12 cellular contexts compared by ENCODE assay signal in genomic region chrX:7261672-7262332, GRCh38.
DNase-seq lines count a peak whose midpoint lies in the region; ATAC-seq and TF ChIP-seq lines count a peak whose summit lies in the region.
"Had no signal": no experiment of that assay in that cellular context is flagged by ENCODE, and none has a peak within 500 bp of the region (broad histone marks: within the 10 kb centered on the region; RNA-seq: fewer than 3 reads in every experiment).

No MANE protein-coding gene starts in this region.

- H2AK5ac ChIP-seq in neuronal stem cell (ENCODE audit: low read depth, low read length), result no peak overlapping the region

- H3K9me3 ChIP-seq in SU-DHL-6 (ENCODE audit: insufficient read depth, low read length) (no peaks in the 10 kb centered on the region), ascending aorta (no peaks in the 10 kb centered on the region), neuronal stem cell (replicated peaks in 1 of 2; ENCODE audit: control insufficient read depth in 2 of 2, insufficient read depth in 1 of 2, low read depth in 1 of 2, low read length in 2 of 2) (no peaks in the 10 kb centered on the region)

- no peaks in the 10 kb centered on the region for H3K27me3 ChIP-seq in SU-DHL-6 (ENCODE audit: low read length)
- no peaks in the 10 kb centered on the region for H3K27me3 ChIP-seq in ascending aorta
- no peaks in the 10 kb centered on the region for H3K27me3 ChIP-seq in neuronal stem cell (ENCODE audit: control insufficient read depth in 3 of 3, insufficient read depth in 3 of 3, low read depth in 1 of 3, low read length in 3 of 3)
- H3K27me3 ChIP-seq: tibial artery had no signal

- ATAC-seq in GM18511 (IDR thresholded peaks at IDR 0.05; ENCODE audit: unreplicated experiment), result peak; percentile 96
- ATAC-seq in GM21528 (IDR thresholded peaks at IDR 0.05; ENCODE audit: low FRiP score, unreplicated experiment), result peak; percentile 94
- ATAC-seq in HG03159 (IDR thresholded peaks at IDR 0.05; ENCODE audit: unreplicated experiment), result peak; percentile 93
- ATAC-seq: naive thymus-derived CD8-positive, alpha-beta T cell had no signal

- H3K36me3 Mint-ChIP-seq in activated CD4-positive, alpha-beta T cell treated with anti-CD3 and anti-CD28 coated beads, Interleukin-2, amount 10 ng/mL, durations not matched to agents 7 days and 5 days (ENCODE audit: low read depth), result peaks cover 2% of the 10 kb centered on the region
- H3K36me3 Mint-ChIP-seq in activated CD4-positive, alpha-beta memory T cell treated with anti-CD3 and anti-CD28 coated beads for 36 hours, result peaks cover 22% of the 10 kb centered on the region

- H3K27ac ChIP-seq in SU-DHL-6 (ENCODE audit: low read depth, low read length), result peak overlapping the region; percentile 64
- H3K27ac ChIP-seq in ascending aorta, result no peak overlapping the region
- no peak overlapping the region for H3K27ac ChIP-seq in neuronal stem cell (replicated peaks; ENCODE audit: low read length)
- H3K27ac ChIP-seq: tibial artery had no signal

- H3K4me1 ChIP-seq in ascending aorta (no peaks in the 10 kb centered on the region), neuronal stem cell (ENCODE audit: control insufficient read depth in 2 of 2, insufficient read depth in 1 of 2, low read depth in 1 of 2, low read length in 2 of 2) (no peaks in the 10 kb centered on the region)
- H3K4me1 ChIP-seq: tibial artery had no signal

- H3K14ac ChIP-seq in neuronal stem cell (ENCODE audit: low read length), result no peak overlapping the region

- H3K9me3 Mint-ChIP-seq in activated CD4-positive, alpha-beta T cell treated with anti-CD3 and anti-CD28 coated beads, Interleukin-2, amount 10 ng/mL, durations not matched to agents 7 days and 5 days, result no peaks in the 10 kb centered on the region
- no peaks in the 10 kb centered on the region for H3K9me3 Mint-ChIP-seq in activated CD4-positive, alpha-beta memory T cell treated with anti-CD3 and anti-CD28 coated beads for 36 hours

- WGBS in neuronal stem cell (ENCODE audit: extremely low coverage in 2 of 2, insufficient read length in 2 of 2, insufficient replicate concordance in 1 of 2), 2 donors, result no CpG with 5 or more reads among the region's 5 CpGs

- H3K4me3 Mint-ChIP-seq in activated CD4-positive, alpha-beta T cell treated with anti-CD3 and anti-CD28 coated beads, Interleukin-2, amount 10 ng/mL, durations not matched to agents 7 days and 5 days, result no peak overlapping the region
- H3K4me3 Mint-ChIP-seq in activated CD4-positive, alpha-beta memory T cell treated with anti-CD3 and anti-CD28 coated beads for 36 hours, result no peak overlapping the region

- no peak for DNase-seq in activated CD4-positive, alpha-beta T cell treated with anti-CD3 and anti-CD28 coated beads, Interleukin-2, amount 10 ng/mL, durations not matched to agents 7 days and 5 days
- no peak for DNase-seq in activated CD4-positive, alpha-beta memory T cell treated with anti-CD3 and anti-CD28 coated beads for 36 hours
- DNase-seq in ascending aorta (ENCODE audit: low spot score in 2 of 2), result no peak
- DNase-seq in neuronal stem cell (ENCODE audit: low spot score), result no peak
- DNase-seq: activated gamma-delta T cell; hypothalamus; naive thymus-derived CD8-positive, alpha-beta T cell; tibial artery had no signal

- no peak overlapping the region for H4K91ac ChIP-seq in neuronal stem cell (ENCODE audit: low read depth, low read length, poor library complexity)

- H2AFZ ChIP-seq in SU-DHL-6 (ENCODE audit: low read depth, low read length, severe bottlenecking), result no peak overlapping the region
- no peak overlapping the region for H2AFZ ChIP-seq in neuronal stem cell (ENCODE audit: low read length)

- H3K4me1 Mint-ChIP-seq in activated CD4-positive, alpha-beta T cell treated with anti-CD3 and anti-CD28 coated beads, Interleukin-2, amount 10 ng/mL, durations not matched to agents 7 days and 5 days, result no peaks in the 10 kb centered on the region
- no peaks in the 10 kb centered on the region for H3K4me1 Mint-ChIP-seq in activated CD4-positive, alpha-beta memory T cell treated with anti-CD3 and anti-CD28 coated beads for 36 hours (ENCODE audit: low read depth)

- H2BK15ac ChIP-seq in neuronal stem cell (ENCODE audit: low read length), result no peak overlapping the region

- intact Hi-C loops in activated CD4-positive, alpha-beta memory T cell treated with anti-CD3 and anti-CD28 coated beads for 36 hours (cut with micrococcal nuclease), result no loop called here
- intact Hi-C loops in ascending aorta (cut with DNase I), result no loop called here

- CTCF ChIA-PET in activated CD4-positive, alpha-beta T cell treated with anti-CD3 and anti-CD28 coated beads, Interleukin-2, amount 10 ng/mL, durations not matched to agents 7 days and 5 days (lab: Charles Lee), result no interaction called here
- CTCF ChIA-PET in activated CD4-positive, alpha-beta memory T cell treated with anti-CD3 and anti-CD28 coated beads for 36 hours (lab: Charles Lee), result no interaction called here

- H2BK5ac ChIP-seq in neuronal stem cell (ENCODE audit: low read length), result no peak overlapping the region

- H3K27me3 Mint-ChIP-seq in activated CD4-positive, alpha-beta T cell treated with anti-CD3 and anti-CD28 coated beads, Interleukin-2, amount 10 ng/mL, durations not matched to agents 7 days and 5 days, result no peaks in the 10 kb centered on the region
- no peaks in the 10 kb centered on the region for H3K27me3 Mint-ChIP-seq in activated CD4-positive, alpha-beta memory T cell treated with anti-CD3 and anti-CD28 coated beads for 36 hours
- H3K27me3 Mint-ChIP-seq: naive thymus-derived CD8-positive, alpha-beta T cell had no signal

- H2BK12ac ChIP-seq in neuronal stem cell (ENCODE audit: low read length), result no peak overlapping the region

- no peak overlapping the region for H4K8ac ChIP-seq in neuronal stem cell (ENCODE audit: low read depth, low read length)

- no peak overlapping the region for H3K9ac ChIP-seq in SU-DHL-6 (ENCODE audit: low read length)
- H3K9ac ChIP-seq in neuronal stem cell (ENCODE audit: low read depth, low read length, poor library complexity), result no peak overlapping the region

- H3K18ac ChIP-seq in neuronal stem cell (ENCODE audit: low read length), result no peak overlapping the region

- no peaks in the 10 kb centered on the region for H3K9me2 ChIP-seq in SU-DHL-6 (replicated peaks; ENCODE audit: insufficient read depth, low read length)

- TF ChIP-seq CTCF in SU-DHL-6 (IDR thresholded peaks at IDR 0.05; ENCODE audit: insufficient read depth, low read length, poor library complexity, severe bottlenecking) (no peak), ascending aorta (IDR thresholded peaks at IDR 0.05) (no peak)

- no peaks in the 10 kb centered on the region for H3K79me2 ChIP-seq in SU-DHL-6 (ENCODE audit: insufficient read depth, low read length)

- POLR2A ChIA-PET in activated CD4-positive, alpha-beta T cell treated with anti-CD3 and anti-CD28 coated beads, Interleukin-2, amount 10 ng/mL, durations not matched to agents 7 days and 5 days (lab: Charles Lee), result no interaction called here
- POLR2A ChIA-PET in activated CD4-positive, alpha-beta memory T cell treated with anti-CD3 and anti-CD28 coated beads for 36 hours (lab: Charles Lee), result no interaction called here

- no peak overlapping the region for H2BK120ac ChIP-seq in neuronal stem cell (ENCODE audit: low read depth, low read length)

- H3K36me3 ChIP-seq in SU-DHL-6 (ENCODE audit: low read length) (peaks cover 6% of the 10 kb centered on the region; the same call in 1 of the 2 replicates), ascending aorta (no peaks in the 10 kb centered on the region), neuronal stem cell (replicated peaks in 1 of 2; ENCODE audit: control insufficient read depth in 2 of 2, insufficient read depth in 2 of 2, low read length in 2 of 2) (no peaks in the 10 kb centered on the region)

- H3K79me1 ChIP-seq in neuronal stem cell (ENCODE audit: low read depth, low read length), result no peaks in the 10 kb centered on the region

- no peak overlapping the region for H3K23ac ChIP-seq in neuronal stem cell (ENCODE audit: low read depth, low read length, poor library complexity)

- H3K4ac ChIP-seq in neuronal stem cell (ENCODE audit: low read length), result no peak overlapping the region

- H4K20me1 ChIP-seq in SU-DHL-6 (ENCODE audit: low read depth, low read length), result no peaks in the 10 kb centered on the region

- H3K27ac Mint-ChIP-seq in activated CD4-positive, alpha-beta T cell treated with anti-CD3 and anti-CD28 coated beads, Interleukin-2, amount 10 ng/mL, durations not matched to agents 7 days and 5 days, result no peak overlapping the region
- H3K27ac Mint-ChIP-seq in activated CD4-positive, alpha-beta memory T cell treated with anti-CD3 and anti-CD28 coated beads for 36 hours, result no peak overlapping the region
- H3K27ac Mint-ChIP-seq: naive thymus-derived CD8-positive, alpha-beta T cell had no signal

- H3K4me2 ChIP-seq in SU-DHL-6 (ENCODE audit: low read depth, low read length, poor library complexity, severe bottlenecking) (peak overlapping the region; percentile 37), neuronal stem cell (ENCODE audit: insufficient read depth, low read length, poor library complexity, severe bottlenecking) (no peak overlapping the region)

- no peaks in the 10 kb centered on the region; the same call in 1 of the 2 replicates for H3F3A ChIP-seq in SU-DHL-6 (ENCODE audit: insufficient read depth)

- no peak overlapping the region for H3K4me3 ChIP-seq in SU-DHL-6 (ENCODE audit: insufficient read depth, low read length, poor library complexity, severe bottlenecking)
- no peak overlapping the region for H3K4me3 ChIP-seq in ascending aorta
- no peak overlapping the region for H3K4me3 ChIP-seq in neuronal stem cell (ENCODE audit: low read length in 2 of 2)
- H3K4me3 ChIP-seq: tibial artery had no signal
